In the genomic region with DNA sequence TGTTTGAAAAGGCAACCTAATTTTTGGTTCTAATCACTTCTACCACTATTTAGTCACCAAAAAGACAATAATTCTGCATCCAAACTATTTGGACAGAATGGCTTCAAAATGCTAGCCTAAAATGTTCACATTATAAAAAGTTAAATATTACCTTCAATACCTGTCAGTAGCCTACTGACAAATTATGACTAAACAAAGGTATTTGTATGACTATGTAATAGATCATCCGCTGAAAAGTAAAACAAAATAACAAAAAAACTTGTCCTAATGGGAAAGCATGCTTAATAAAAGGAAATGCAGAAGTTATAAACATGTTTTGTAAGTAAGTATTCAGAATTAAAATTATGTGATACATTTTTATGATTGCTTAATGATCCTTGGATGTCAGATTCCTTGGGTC, we compare ENCODE assay signal across 1 cellular context.
TF ChIP-seq lines count a peak whose summit lies in the region.

No MANE protein-coding gene starts in this region.

TF ChIP-seq in A549, 52 proteins besides CTCF, POLR2A, EP300 and RAD21 (continued from another document):
- no peak for TF ChIP-seq CHD2 (IDR thresholded peaks at IDR 0.05; ENCODE audit: low read length, partially characterized antibody)
